Comparison of ENCODE assay signal across 12 cellular contexts in genomic region chr11:119400860-119401259, GRCh38. TPM values are rescaled to one million over a fixed set of nuclear protein-coding genes. Genes with fewer than 3 reads are reported as not detected.
"Had no signal": no experiment of that assay in that cellular context is flagged by ENCODE, and none has a peak within 500 bp of the region (broad histone marks: within the 10 kb centered on the region; RNA-seq: fewer than 3 reads in every experiment).

No MANE protein-coding gene starts in this region.

- DNase-seq: GM23248, GOT3, H7, H9, HCEC 1CT, HFFc6 had no signal

- FAIRE-seq: H1, H54 had no signal

- H3K27ac ChIP-seq: GM23248 had no signal

- H3K36me3 ChIP-seq: HAP-1 had no signal

- H3K9ac ChIP-seq: GM23248 had no signal

- H3K9me3 ChIP-seq: HAP-1 had no signal

- ATAC-seq: GM23338, HCT116 had no signal

- H3K4me1 ChIP-seq: HAP-1 had no signal

- H3K4me2 ChIP-seq: GM23338 had no signal

- H2AFZ ChIP-seq: GM23248, GM23338 had no signal

- H3K4me3 ChIP-seq: GM23248, GM23338, HAP-1 had no signal

RNA-seq across cellular contexts. Expression of gene USP2, which starts 19.4 kb away (rescaled TPM):
- total RNA-seq: GM23248 had no signal

RNA-seq across cellular contexts. Expression of gene MFRP, which starts 54.4 kb away (rescaled TPM):
- total RNA-seq: GM23248, H1, H4, H7, H9, HFFc6 had no signal
- polyA plus RNA-seq: GM23248, GM23338 had no signal
